8 cellular contexts compared by ENCODE assay signal in genomic region chr22:20128902-20129746, GRCh38. TPM values are rescaled to one million over a fixed set of nuclear protein-coding genes. Genes with fewer than 3 reads are reported as not detected.
DNase-seq lines count a peak whose midpoint lies in the region; ATAC-seq, FAIRE-seq and TF ChIP-seq lines count a peak whose summit lies in the region.

No MANE protein-coding gene starts in this region.

- no peak for TF ChIP-seq EP300 in GM12878 (IDR thresholded peaks at IDR 0.05; ENCODE audit: borderline replicate concordance in 1 of 2, control insufficient read depth in 1 of 2, low read depth in 2 of 2, low read length in 2 of 2)

- RAD21 ChIA-PET in GM12878 (lab: Charles Lee; ENCODE audit: unreplicated experiment): interaction anchor here (1.1 kb wide), 1 partner anchor 155 kb away, joined by 3 read pairs; no protein-coding TSS in a partner anchor

- H3K79me2 ChIP-seq in GM12878 (ENCODE audit: control insufficient read depth, insufficient read depth, low read length): peaks cover 7% of the 10 kb centered on the region

- intact Hi-C loops in GM12878 (cut with micrococcal nuclease; ENCODE audit: unreplicated experiment) (no loop called here), mucosa of descending colon (cut with DNase I, micrococcal nuclease) (no loop called here)

- FAIRE-seq in GM12878 (lab: Jason Lieb, UNC): no peak

- no peak overlapping the region for H3K4me2 ChIP-seq in GM12878 (ENCODE audit: control insufficient read depth, insufficient read depth)

- no peak overlapping the region for H3K9ac ChIP-seq in GM12878 (ENCODE audit: control insufficient read depth, insufficient read depth, low read length)

- H2AFZ ChIP-seq in GM12878 (ENCODE audit: control insufficient read depth, low read depth, low read length): no peak overlapping the region

- no peaks in the 10 kb centered on the region for H3K27me3 ChIP-seq in GM12878 (replicated peaks in 1 of 2; ENCODE audit: control insufficient read depth in 2 of 2, insufficient read depth in 2 of 2, low read length in 1 of 2)

- H3K9me3 ChIP-seq in GM12878 (replicated peaks; ENCODE audit: control insufficient read depth, insufficient read depth, low read length) (no peaks in the 10 kb centered on the region), mucosa of descending colon (no peaks in the 10 kb centered on the region)

- DNase-seq in AG08395 (ENCODE audit: low spot score) (peak; percentile 51), GM20000 (ENCODE audit: low spot score) (peak; percentile 64), SW480 (ENCODE audit: low spot score) (peak; percentile 35), GM12878 (ENCODE audit: low read depth, low spot score) (no peak), mucosa of descending colon (peak in 2 of 3 donors; percentile 44 to 55), NCI-H510A (lab: John Stamatoyannopoulos, UW) (no peak), epidermal melanocyte (ENCODE audit: insufficient read length, low spot score) (no peak), NCI-H1092 (lab: John Stamatoyannopoulos, UW) (no peak)

- peak; percentile 67 for TF ChIP-seq POLR2A in GM12878 (IDR thresholded peaks at IDR 0.05; ENCODE audit: low read depth, low read length)

- in situ Hi-C loops in GM12878 (cut with MboI): no loop called here

- peak; percentile 38 for TF ChIP-seq CTCF in GM20000 (IDR thresholded peaks at IDR 0.05; ENCODE audit: extremely low read depth, missing control alignments)
- TF ChIP-seq CTCF in GM12878 (IDR thresholded peaks at IDR 0.05 in 2 of 3, conservative IDR thresholded peaks at IDR 0.05 in 1 of 3; ENCODE audit: control insufficient read depth in 2 of 3, extremely low read depth in 1 of 3, insufficient read depth in 1 of 3, low read depth in 3 of 3, low read length in 3 of 3): peak; percentile 46 to 79 (median 64); a peak in 5 of 6 replicates
- TF ChIP-seq CTCF in mucosa of descending colon (IDR thresholded peaks at IDR 0.05): no peak

- WGBS in GM12878 (ENCODE audit: insufficient coverage, insufficient replicate concordance, low lambda C conversion rate, missing lambda C conversion rate): 27% methylated on average over 18 of the region's 18 CpGs

- H3K27ac ChIP-seq in GM12878 (ENCODE audit: control insufficient read depth, insufficient read depth): no peak overlapping the region

- H3K4me1 ChIP-seq in GM12878 (ENCODE audit: control insufficient read depth, insufficient read depth, low read length) (peaks cover 12% of the 10 kb centered on the region), mucosa of descending colon (ENCODE audit: low read depth) (peaks cover 14% of the 10 kb centered on the region)

- POLR2A ChIA-PET in GM12878 (lab: Charles Lee): interaction anchor here (1.8 kb wide), 1 partner anchor 9 kb away, joined by 4 read pairs; no protein-coding TSS in a partner anchor

- peaks cover 20 to 23% of the 10 kb centered on the region in 2 experiments; a peak in 3 of 4 replicates for H3K36me3 ChIP-seq in GM12878 (ENCODE audit: control insufficient read depth in 2 of 2, insufficient read depth in 2 of 2, low read length in 1 of 2)
- H3K36me3 ChIP-seq in mucosa of descending colon (ENCODE audit: low read depth): no peaks in the 10 kb centered on the region

- BruUV-seq in GM12878 (replicated peaks; lab: Mats Ljungman, UMichigan): no TSS peak

- SMC1A ChIA-PET in GM12878 (lab: Charles Lee; ENCODE audit: uncharacterized antibody, unreplicated experiment): interaction anchor here (0.9 kb wide), 1 partner anchor 106 kb away, joined by 3 read pairs; no protein-coding TSS in a partner anchor

- CTCF ChIA-PET in GM12878 (lab: Yijun Ruan, JAX): interaction anchor here (0.7 to 2.1 kb wide), 3 partner anchors 116 to 176 kb away, joined by 4 to 7 read pairs (median 5); no protein-coding TSS in a partner anchor

- TF ChIP-seq RAD21 in GM12878 (IDR thresholded peaks at IDR 0.05; ENCODE audit: insufficient read depth, low read depth, low read length): peak; percentile 61

- ATAC-seq in GM12878: peak; percentile 48
- peak; percentile 30 for ATAC-seq in mucosa of descending colon

- no peak overlapping the region for H3K4me3 ChIP-seq in GM12878
- no peak overlapping the region for H3K4me3 ChIP-seq in mucosa of descending colon

- no peaks in the 10 kb centered on the region for H4K20me1 ChIP-seq in GM12878 (ENCODE audit: control insufficient read depth, insufficient read depth)

RNA-seq across cellular contexts. Expression of gene ZDHHC8, which starts 2.5 kb away (rescaled TPM):
- 17.6 and 19.0 TPM in 2 replicates for total RNA-seq in GM12878 (2013; cell fraction: nucleolus; rRNA removed)
- total RNA-seq in GM12878 (2014; rRNA removed): 8.8 and 11.7 TPM in 2 replicates
- 3.9 and 4.7 TPM in 2 replicates for total RNA-seq in GM12878 (2014; rRNA removed; fragmentation: Illumina TruSeq; extraction: Trizol)
- total RNA-seq in GM12878 (2021): 42.1 and 46.3 TPM in 2 replicates
- 4.9 TPM for polyA plus RNA-seq in GM12878 (2011; ENCODE audit: low read depth)
- polyA plus RNA-seq in GM12878 (2011; rRNA removed): 4.2 and 6.7 TPM in 2 replicates
- 10.4 and 14.3 TPM in 2 replicates for polyA plus RNA-seq in GM12878 (2011; cell fraction: cytosol; rRNA removed)
- 150 and 193 TPM in 2 replicates for polyA plus RNA-seq in GM12878 (2011; cell fraction: nucleus; rRNA removed)
- 18.1 and 18.5 TPM in 2 replicates for polyA plus RNA-seq in GM12878 (2012)
- 4.5 and 9.4 TPM in 2 replicates for polyA plus RNA-seq in GM12878 (2014; fragmentation: Illumina TruSeq; extraction: Trizol)
- polyA plus RNA-seq in GM12878 (2014; fragmentation: Nextera tagmentation; extraction: Ambion mirVana): under 1 TPM; 0.03 to 0.13 TPM
- polyA plus RNA-seq in GM12878 (2014; rRNA removed): 42.4 and 48.7 TPM in 2 replicates
- 1 to 10 TPM; 2.2 to 2.6 TPM for polyA plus RNA-seq in GM12878 (2016; fragmentation: Nextera tagmentation; extraction: Ambion mirVana)
- polyA minus RNA-seq in GM12878 (2011; rRNA and poly(A)+ RNA removed): 3.5 and 8.1 TPM in 2 replicates
- polyA minus RNA-seq in GM12878 (2011; cell fraction: cytosol; rRNA and poly(A)+ RNA removed): 4.3 and 6.0 TPM in 2 replicates
- polyA minus RNA-seq in GM12878 (2011; cell fraction: nucleus; rRNA and poly(A)+ RNA removed): 8.5 and 10.9 TPM in 2 replicates
- total RNA-seq in mucosa of descending colon: 10 to 100 TPM; 27.7 to 53.0 (median 42.2) TPM

RNA-seq across cellular contexts. Expression of gene TRMT2A, which starts 12.1 kb away (rescaled TPM):
- total RNA-seq in GM12878 (2013; cell fraction: nucleolus; rRNA removed): 84.7 and 99.7 TPM in 2 replicates
- total RNA-seq in GM12878 (2014; rRNA removed) (81.0 and 88.7 TPM in 2 replicates), GM12878 (2014; rRNA removed; fragmentation: Illumina TruSeq; extraction: Trizol) (38.3 and 44.1 TPM in 2 replicates), GM12878 (2021) (81.2 and 94.6 TPM in 2 replicates), mucosa of descending colon (10 to 100 TPM; 34.4 to 50.0 (median 37.6) TPM)
- polyA plus RNA-seq in GM12878 (2011; ENCODE audit: low read depth): 49.3 TPM
- polyA plus RNA-seq in GM12878 (2011; rRNA removed) (12.5 and 22.9 TPM in 2 replicates), GM12878 (2014; fragmentation: Illumina TruSeq; extraction: Trizol) (10.6 and 30.7 TPM in 2 replicates), GM12878 (2014; fragmentation: Nextera tagmentation; extraction: Ambion mirVana) (1 to 10 TPM in 1 of 2 experiments, under 1 TPM in 1; 0.29 to 4.8 TPM), GM12878 (2014; rRNA removed) (97.0 and 114 TPM in 2 replicates), GM12878 (2016; fragmentation: Nextera tagmentation; extraction: Ambion mirVana) (10 to 100 TPM; 71.7 to 87.3 TPM)
- polyA plus RNA-seq in GM12878 (2011; cell fraction: cytosol; rRNA removed): 36.7 and 60.9 TPM in 2 replicates
- polyA plus RNA-seq in GM12878 (2011; cell fraction: nucleus; rRNA removed): 293 and 316 TPM in 2 replicates
- polyA plus RNA-seq in GM12878 (2012): 56.3 and 73.5 TPM in 2 replicates
- 28.7 and 53.2 TPM in 2 replicates for polyA minus RNA-seq in GM12878 (2011; rRNA and poly(A)+ RNA removed)
- polyA minus RNA-seq in GM12878 (2011; cell fraction: cytosol; rRNA and poly(A)+ RNA removed): 24.7 and 24.9 TPM in 2 replicates
- 62.1 and 105 TPM in 2 replicates for polyA minus RNA-seq in GM12878 (2011; cell fraction: nucleus; rRNA and poly(A)+ RNA removed)

RNA-seq across cellular contexts. Expression of gene RANBP1, which starts 13.2 kb away (rescaled TPM):
- total RNA-seq in GM12878 (2013; cell fraction: nucleolus; rRNA removed): 74.7 and 76.8 TPM in 2 replicates
- total RNA-seq in GM12878 (2014; rRNA removed) (415 and 441 TPM in 2 replicates), GM12878 (2014; rRNA removed; fragmentation: Illumina TruSeq; extraction: Trizol) (365 and 396 TPM in 2 replicates), GM12878 (2021) (378 and 379 TPM in 2 replicates), mucosa of descending colon (100 to 1,000 TPM in 1 of 3 donors, 10 to 100 TPM in 2; 58.4 to 102 (median 66.0) TPM)
- 113 TPM for polyA plus RNA-seq in GM12878 (2011; ENCODE audit: low read depth)
- polyA plus RNA-seq in GM12878 (2011; rRNA removed) (207 and 270 TPM in 2 replicates), GM12878 (2014; fragmentation: Illumina TruSeq; extraction: Trizol) (301 and 393 TPM in 2 replicates), GM12878 (2014; fragmentation: Nextera tagmentation; extraction: Ambion mirVana) (100 to 1,000 TPM in 1 of 2 experiments, 10 to 100 TPM in 1; 55.3 to 137 TPM), GM12878 (2014; rRNA removed) (512 and 514 TPM in 2 replicates), GM12878 (2016; fragmentation: Nextera tagmentation; extraction: Ambion mirVana) (100 to 1,000 TPM; 800 to 808 TPM)
- polyA plus RNA-seq in GM12878 (2011; cell fraction: cytosol; rRNA removed): 417 and 421 TPM in 2 replicates
- polyA plus RNA-seq in GM12878 (2011; cell fraction: nucleus; rRNA removed): 245 and 344 TPM in 2 replicates
- 160 and 180 TPM in 2 replicates for polyA plus RNA-seq in GM12878 (2012)
- polyA minus RNA-seq in GM12878 (2011; rRNA and poly(A)+ RNA removed): 168 and 187 TPM in 2 replicates
- 103 and 116 TPM in 2 replicates for polyA minus RNA-seq in GM12878 (2011; cell fraction: cytosol; rRNA and poly(A)+ RNA removed)
- 36.8 and 71.0 TPM in 2 replicates for polyA minus RNA-seq in GM12878 (2011; cell fraction: nucleus; rRNA and poly(A)+ RNA removed)

RNA-seq across cellular contexts. Expression of gene CCDC188, which starts 21.7 kb away (rescaled TPM):
- not detected in 2 replicates for total RNA-seq in GM12878 (2013; cell fraction: nucleolus; rRNA removed)
- total RNA-seq in GM12878 (2014; rRNA removed): not detected in 2 replicates
- not detected in 2 replicates for total RNA-seq in GM12878 (2014; rRNA removed; fragmentation: Illumina TruSeq; extraction: Trizol)
- not detected in 2 replicates for total RNA-seq in GM12878 (2021)
- polyA plus RNA-seq in GM12878 (2011; ENCODE audit: low read depth): 0.18 TPM
- polyA plus RNA-seq in GM12878 (2011; rRNA removed): not detected in 2 replicates
- not detected in 2 replicates for polyA plus RNA-seq in GM12878 (2011; cell fraction: cytosol; rRNA removed)
- polyA plus RNA-seq in GM12878 (2011; cell fraction: nucleus; rRNA removed): not detected in 2 replicates
- polyA plus RNA-seq in GM12878 (2012): 0.10 TPM in 1 of 2 replicates, not detected in the other
- polyA plus RNA-seq in GM12878 (2014; fragmentation: Illumina TruSeq; extraction: Trizol): not detected in 2 replicates
- not detected for polyA plus RNA-seq in GM12878 (2014; fragmentation: Nextera tagmentation; extraction: Ambion mirVana)
- polyA plus RNA-seq in GM12878 (2014; rRNA removed): not detected in 2 replicates
- polyA plus RNA-seq in GM12878 (2016; fragmentation: Nextera tagmentation; extraction: Ambion mirVana): not detected
- not detected in 2 replicates for polyA minus RNA-seq in GM12878 (2011; rRNA and poly(A)+ RNA removed)
- not detected in 2 replicates for polyA minus RNA-seq in GM12878 (2011; cell fraction: cytosol; rRNA and poly(A)+ RNA removed)
- polyA minus RNA-seq in GM12878 (2011; cell fraction: nucleus; rRNA and poly(A)+ RNA removed): not detected in 2 replicates
- under 1 TPM; 0.41 to 0.98 (median 0.65) TPM for total RNA-seq in mucosa of descending colon

RNA-seq across cellular contexts. Expression of gene DGCR8, which starts 49.1 kb away (rescaled TPM):
- total RNA-seq in GM12878 (2013; cell fraction: nucleolus; rRNA removed): 62.1 and 88.0 TPM in 2 replicates
- total RNA-seq in GM12878 (2014; rRNA removed) (24.1 and 28.5 TPM in 2 replicates), GM12878 (2014; rRNA removed; fragmentation: Illumina TruSeq; extraction: Trizol) (15.4 and 17.3 TPM in 2 replicates), GM12878 (2021) (33.0 and 35.1 TPM in 2 replicates), mucosa of descending colon (10 to 100 TPM; 39.0 to 48.8 (median 48.4) TPM)
- polyA plus RNA-seq in GM12878 (2011; ENCODE audit: low read depth): 10.6 TPM
- polyA plus RNA-seq in GM12878 (2011; rRNA removed) (15.0 and 17.1 TPM in 2 replicates), GM12878 (2014; fragmentation: Illumina TruSeq; extraction: Trizol) (14.1 and 17.9 TPM in 2 replicates), GM12878 (2014; fragmentation: Nextera tagmentation; extraction: Ambion mirVana) (1 to 10 TPM; 1.2 to 2.5 TPM), GM12878 (2014; rRNA removed) (27.8 and 29.7 TPM in 2 replicates), GM12878 (2016; fragmentation: Nextera tagmentation; extraction: Ambion mirVana) (10 to 100 TPM; 12.9 to 16.9 TPM)
- 18.7 and 20.5 TPM in 2 replicates for polyA plus RNA-seq in GM12878 (2011; cell fraction: cytosol; rRNA removed)
- polyA plus RNA-seq in GM12878 (2011; cell fraction: nucleus; rRNA removed): 96.6 and 126 TPM in 2 replicates
- polyA plus RNA-seq in GM12878 (2012): 13.6 and 18.8 TPM in 2 replicates
- polyA minus RNA-seq in GM12878 (2011; rRNA and poly(A)+ RNA removed): 18.9 and 21.9 TPM in 2 replicates
- 7.9 and 8.5 TPM in 2 replicates for polyA minus RNA-seq in GM12878 (2011; cell fraction: cytosol; rRNA and poly(A)+ RNA removed)
- polyA minus RNA-seq in GM12878 (2011; cell fraction: nucleus; rRNA and poly(A)+ RNA removed): 18.7 and 34.8 TPM in 2 replicates

Comparison
In these comparisons a context has a peak if more than half of its experiments do, and no peak if none do; other contexts are left out.
1. DNase-seq: peak in AG08395 (single experiment), GM20000 (single experiment), SW480 (single experiment) and mucosa of descending colon (2 of 3); none in GM12878 (single experiment), NCI-H510A (single experiment), epidermal melanocyte (single experiment) and NCI-H1092 (single experiment).